In the genomic region with DNA sequence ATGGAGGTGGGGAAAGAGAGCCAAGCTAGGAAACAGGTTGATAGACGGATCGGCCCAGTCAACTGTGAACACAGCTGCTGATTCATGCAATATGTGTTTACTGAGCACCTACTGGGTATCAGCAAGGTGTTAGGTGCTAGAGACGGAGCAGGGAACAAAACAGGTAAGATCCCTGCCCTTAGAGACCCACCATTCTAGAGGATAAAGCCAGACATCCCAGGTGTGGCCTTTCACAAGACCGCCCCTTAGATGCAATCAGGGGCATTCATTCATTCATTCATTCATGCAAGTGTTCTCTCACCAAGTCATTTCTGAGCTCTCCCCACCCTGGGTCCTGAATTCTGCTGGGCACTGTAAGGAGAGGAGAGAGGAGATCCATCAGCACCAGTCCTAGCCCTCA, we compare ENCODE assay signal across 10 cellular contexts. TPM values are rescaled to one million over a fixed set of nuclear protein-coding genes. Genes with fewer than 3 reads are reported as not detected.
DNase-seq lines count a peak whose midpoint lies in the region; ATAC-seq and TF ChIP-seq lines count a peak whose summit lies in the region.
"Had no signal": no experiment of that assay in that cellular context is flagged by ENCODE, and none has a peak within 500 bp of the region (broad histone marks: within the 10 kb centered on the region; RNA-seq: fewer than 3 reads in every experiment).

No MANE protein-coding gene starts in this region.

- H3K4me1 ChIP-seq in iPS-18a (ENCODE audit: control insufficient read depth, low read depth, low read length) = no peaks in the 10 kb centered on the region
- H3K4me1 ChIP-seq in gastrocnemius medialis = no peaks in the 10 kb centered on the region

- ATAC-seq in gastrocnemius medialis (no peak), GM19467 (IDR thresholded peaks at IDR 0.05; ENCODE audit: unreplicated experiment) (no peak), GM18505 (IDR thresholded peaks at IDR 0.05; ENCODE audit: unreplicated experiment) (no peak)

- peak overlapping the region; percentile 33; the same call in 1 of the 2 replicates for H3K27ac ChIP-seq in WERI-Rb-1
- no peak overlapping the region for H3K27ac ChIP-seq in iPS-18a (ENCODE audit: low read length)
- H3K27ac ChIP-seq in gastrocnemius medialis = peak overlapping the region; percentile 79 to 90 (median 80)

- no peak overlapping the region for H3K9ac ChIP-seq in iPS-18a (ENCODE audit: low read length)

- H3K27me3 ChIP-seq in WERI-Rb-1 (ENCODE audit: insufficient read depth, low read depth, severe bottlenecking) (peaks cover 22% of the 10 kb centered on the region), iPS-18a (ENCODE audit: control insufficient read depth, insufficient read depth, low read length) (peaks cover 41% of the 10 kb centered on the region), gastrocnemius medialis (no peaks in the 10 kb centered on the region)

- in situ Hi-C loops in gastrocnemius medialis (cut with MboI; ENCODE audit: low sequenced_read_pairs in 4 of 4) = no loop called here

- H3K9me3 ChIP-seq in WERI-Rb-1 (ENCODE audit: severe bottlenecking) (no peaks in the 10 kb centered on the region), iPS-18a (ENCODE audit: control insufficient read depth, low read depth, low read length) (peaks cover 12% of the 10 kb centered on the region), gastrocnemius medialis (no peaks in the 10 kb centered on the region)

- TF ChIP-seq CTCF in GM12865 (IDR thresholded peaks at IDR 0.05; ENCODE audit: insufficient read depth, low read depth, low read length, missing control alignments) = no peak
- no peak for TF ChIP-seq CTCF in WERI-Rb-1 (IDR thresholded peaks at IDR 0.05; ENCODE audit: low read depth, low read length)
- TF ChIP-seq CTCF in gastrocnemius medialis (IDR thresholded peaks at IDR 0.05 in 4 of 5, conservative IDR thresholded peaks at IDR 0.05 in 1 of 5) = no peak

- no peaks in the 10 kb centered on the region for H3K36me3 ChIP-seq in WERI-Rb-1
- no peaks in the 10 kb centered on the region for H3K36me3 ChIP-seq in iPS-18a (ENCODE audit: control insufficient read depth, low read depth, low read length)
- no peaks in the 10 kb centered on the region for H3K36me3 ChIP-seq in gastrocnemius medialis

- H3K4me3 ChIP-seq in GM12865 (ENCODE audit: low read depth, low read length) (peak overlapping the region; percentile 64; the same call in 1 of the 2 replicates), WERI-Rb-1 (ENCODE audit: low read depth, low read length) (peak overlapping the region; percentile 8), iPS-18a (ENCODE audit: low read length) (peak overlapping the region; percentile 45), gastrocnemius medialis (peak overlapping the region in 3 of 4 donors; percentile 53 to 62 (median 57))

- intact Hi-C loops in gastrocnemius medialis (cut with DNase I; ENCODE audit: low total_unique reads) = no loop called here

- DNase-seq in GM12865 (ENCODE audit: low read depth) = no peak
- no peak for DNase-seq in WERI-Rb-1
- DNase-seq in gastrocnemius medialis = no peak
- no peak for DNase-seq in NCI-H69 (lab: John Stamatoyannopoulos, UW)
- no peak for DNase-seq in epidermal melanocyte (ENCODE audit: insufficient read length, low spot score)
- DNase-seq: GOT3, SIG-M5 had no signal

- no peak for TF ChIP-seq POLR2A in gastrocnemius medialis (IDR thresholded peaks at IDR 0.05)
- TF ChIP-seq POLR2A in GM18505 (IDR thresholded peaks at IDR 0.05; ENCODE audit: borderline replicate concordance, extremely low read depth, insufficient read depth, insufficient read length) = no peak

RNA-seq across cellular contexts. Expression of a gene that starts 20.2 kb away (rescaled TPM):
- total RNA-seq in gastrocnemius medialis = 10 to 100 TPM in 3 of 4 donors, 1 to 10 TPM in 1; 6.3 to 18.1 (median 11.5) TPM

Comparison
In these comparisons a context has a peak if more than half of its experiments do, and no peak if none do; other contexts are left out.
1. H3K4me3 ChIP-seq: peak in every context shown above with its lines; median percentile 64 in GM12865; 57 in gastrocnemius medialis; 45 in iPS-18a; 8 in WERI-Rb-1.